Comparison of ENCODE assay signal across 8 cellular contexts in genomic region chr3:48685603-48686511, GRCh38. TPM values are rescaled to one million over a fixed set of nuclear protein-coding genes. Genes with fewer than 3 reads are reported as not detected.
A peak's percentile ranks its signal among the peaks of the same experiment; 100 is the strongest.
DNase-seq lines count a peak whose midpoint lies in the region; ATAC-seq and TF ChIP-seq lines count a peak whose summit lies in the region.

NCKIPSD (minus strand) TSS chr3:48685915; CDS start chr3:48685807, 108 bp downstream.

- ATAC-seq in GM18517 (IDR thresholded peaks at IDR 0.05; ENCODE audit: unreplicated experiment) (peak; percentile 74), HG03025 (IDR thresholded peaks at IDR 0.05; ENCODE audit: low FRiP score, unreplicated experiment) (peak; percentile 67)

- H3K9me3 ChIP-seq in WERI-Rb-1 (ENCODE audit: severe bottlenecking) (no peaks in the 10 kb centered on the region), breast epithelium (no peaks in the 10 kb centered on the region), spleen (no peaks in the 10 kb centered on the region)

- H3K36me3 ChIP-seq in ACC112 (ENCODE audit: insufficient read depth, low read length): peaks cover 11% of the 10 kb centered on the region
- peaks cover 69% of the 10 kb centered on the region for H3K36me3 ChIP-seq in WERI-Rb-1
- H3K36me3 ChIP-seq in breast epithelium: peaks cover 4% of the 10 kb centered on the region
- peaks cover 4 to 58% (median 52%) of the 10 kb centered on the region in 6 donors for H3K36me3 ChIP-seq in spleen

- peak within 1 kb of the TSS; percentile 93 for H3K4me3 ChIP-seq in ACC112 (ENCODE audit: low read depth, low read length)
- peak within 1 kb of the TSS; percentile 82 for H3K4me3 ChIP-seq in WERI-Rb-1 (ENCODE audit: low read depth, low read length)
- peak within 1 kb of the TSS; percentile 80 to 93 (median 84) for H3K4me3 ChIP-seq in breast epithelium
- peak within 1 kb of the TSS; percentile 73 to 94 (median 79) for H3K4me3 ChIP-seq in spleen

- H3K4me1 ChIP-seq in ACC112 (ENCODE audit: control insufficient read depth, insufficient read depth, low read length, unreplicated experiment) (peaks cover 17% of the 10 kb centered on the region), breast epithelium (peaks cover 5 to 18% of the 10 kb centered on the region in 2 donors), spleen (peaks cover 18 to 39% (median 32%) of the 10 kb centered on the region in 6 donors)

- TF ChIP-seq CTCF in WERI-Rb-1 (IDR thresholded peaks at IDR 0.05; ENCODE audit: low read depth, low read length) (peak; percentile 96), breast epithelium (IDR thresholded peaks at IDR 0.05) (peak; percentile 61 to 83 (median 64)), spleen (IDR thresholded peaks at IDR 0.05 in 8 of 11, conservative IDR thresholded peaks at IDR 0.05 in 3 of 11) (peak; percentile 49 to 98 (median 92))

- peaks cover 25% of the 10 kb centered on the region for H3K79me2 ChIP-seq in ACC112 (ENCODE audit: control insufficient read depth, insufficient read depth, low read length, unreplicated experiment)

- intact Hi-C loops in breast epithelium (cut with DNase I; ENCODE audit: low total_unique reads): no loop called here
- intact Hi-C loops in spleen (cut with DNase I; ENCODE audit: low total_unique reads): no loop called here

- DNase-seq in NCI-H2196 treated with DMSO at 0.1 percent for 48 hours (lab: John Stamatoyannopoulos, UW; ENCODE audit: unreplicated experiment): peak; percentile 31
- peak; percentile 90 for DNase-seq in WERI-Rb-1
- peak; percentile 81 to 90 for DNase-seq in breast epithelium (ENCODE audit: low spot score in 2 of 2)
- peak; percentile 95 for DNase-seq in iPS-NIHi7 (ENCODE audit: extremely low spot score)
- DNase-seq in spleen: peak; percentile 98

- no peaks in the 10 kb centered on the region for H3K27me3 ChIP-seq in ACC112 (ENCODE audit: insufficient read depth, low read length)
- no peaks in the 10 kb centered on the region for H3K27me3 ChIP-seq in WERI-Rb-1 (ENCODE audit: insufficient read depth, low read depth, severe bottlenecking)
- no peaks in the 10 kb centered on the region for H3K27me3 ChIP-seq in breast epithelium
- H3K27me3 ChIP-seq in spleen (replicated peaks in 1 of 7): no peaks in the 10 kb centered on the region

- TF ChIP-seq POLR2A in breast epithelium (IDR thresholded peaks at IDR 0.05): peak; percentile 48
- TF ChIP-seq POLR2A in spleen (IDR thresholded peaks at IDR 0.05): peak in 1 of 3 donors; percentile 86

- H3K27ac ChIP-seq in ACC112 (ENCODE audit: low read depth, low read length): no peak within 1 kb of the TSS
- peak within 1 kb of the TSS; percentile 95 for H3K27ac ChIP-seq in WERI-Rb-1
- H3K27ac ChIP-seq in breast epithelium: peak within 1 kb of the TSS; percentile 88 to 92
- H3K27ac ChIP-seq in spleen: peak within 1 kb of the TSS; percentile 80 to 95 (median 90)

- H2AFZ ChIP-seq in ACC112 (ENCODE audit: low read length, unreplicated experiment): peak within 1 kb of the TSS; percentile 28

- WGBS in spleen, 5 donors: 1 to 2% (median 1%) methylated on average over 20 to 97 of the region's 97 CpGs

RNA-seq across cellular contexts. Expression of gene NCKIPSD, which starts in this region (rescaled TPM):
- total RNA-seq in breast epithelium (10 to 100 TPM; 31.8 to 40.3 (median 36.4) TPM), spleen (10 to 100 TPM; 13.5 to 33.9 (median 19.9) TPM)
- polyA plus RNA-seq in spleen: 10 to 100 TPM in 1 of 3 donors, 1 to 10 TPM in 2; 5.9 to 10.3 (median 6.3) TPM

Comparison
In these comparisons a context has a peak if more than half of its experiments do, and no peak if none do; other contexts are left out.
1. DNase-seq: peak in every context shown above with its lines; median percentile 98 in spleen; 95 in iPS-NIHi7; 90 in WERI-Rb-1; 86 in breast epithelium; 31 in NCI-H2196 treated with DMSO at 0.1 percent for 48 hours.